ENCODE assay signal across 9 cellular contexts in the genomic region with DNA sequence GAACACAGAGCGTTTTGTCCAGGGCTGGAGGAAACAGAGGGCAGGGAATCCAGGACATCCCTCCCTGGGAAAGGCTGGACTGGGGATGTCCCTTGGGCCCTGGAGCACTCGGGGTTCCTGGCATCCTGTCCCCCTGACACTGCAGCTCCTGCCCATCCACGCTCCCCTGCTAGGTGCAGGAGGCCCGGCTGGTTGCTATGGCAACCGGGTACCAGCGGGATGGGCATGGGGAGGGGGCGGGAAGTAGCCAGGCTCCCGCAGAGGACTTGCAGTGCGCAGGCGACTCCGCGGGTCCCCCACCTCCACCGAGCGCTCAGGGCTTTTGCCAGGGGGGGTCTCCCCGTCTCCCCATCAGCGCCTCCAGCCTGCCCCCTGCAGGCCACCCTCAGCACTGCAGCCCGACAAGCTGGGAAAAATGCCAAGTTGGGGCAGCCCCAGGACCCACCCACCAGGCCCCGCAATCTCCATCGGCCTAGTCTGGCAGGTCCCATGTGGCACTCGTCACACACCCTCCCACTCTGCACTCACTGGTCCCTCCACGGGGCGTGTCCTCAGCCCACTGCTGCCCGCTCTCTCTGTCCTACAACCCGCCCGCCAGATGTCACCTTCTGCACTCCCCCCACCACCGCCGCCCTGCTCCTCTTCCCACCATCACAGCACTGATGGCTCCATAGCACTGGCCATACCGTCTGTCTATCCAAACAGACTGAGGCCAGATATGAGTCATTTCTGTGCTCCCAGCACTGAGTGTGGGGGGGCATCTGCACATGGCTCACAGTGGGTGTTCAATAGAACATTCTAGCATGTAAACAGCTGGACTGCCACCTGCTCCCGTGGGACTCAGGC. TPM values are rescaled to one million over a fixed set of nuclear protein-coding genes. Genes with fewer than 3 reads are reported as not detected.
DNase-seq lines count a peak whose midpoint lies in the region; ATAC-seq lines count a peak whose summit lies in the region.
"Had no signal": no experiment of that assay in that cellular context is flagged by ENCODE, and none has a peak within 500 bp of the region (broad histone marks: within the 10 kb centered on the region; RNA-seq: fewer than 3 reads in every experiment).

No MANE protein-coding gene starts in this region.

- no peak for ATAC-seq in GM19324 (IDR thresholded peaks at IDR 0.05; ENCODE audit: low FRiP score, unreplicated experiment)
- ATAC-seq in HG03457 (IDR thresholded peaks at IDR 0.05; ENCODE audit: unreplicated experiment), result no peak

- DNase-seq in COR-L47 (lab: John Stamatoyannopoulos, UW), result peak; percentile 60
- DNase-seq in LHCN-M2 (ENCODE audit: low read depth), result peak; percentile 67
- DNase-seq in activated T-cell treated with anti-CD3 and anti-CD28 coated beads for 4 hours, result peak; percentile 24
- DNase-seq in fibroblast of the conjunctiva (ENCODE audit: low read depth), result peak; percentile 67
- peak; percentile 80 for DNase-seq in putamen (ENCODE audit: low spot score)
- DNase-seq in GDM1 (lab: John Stamatoyannopoulos, UW), result no peak
- DNase-seq: naive B cell had no signal

RNA-seq across cellular contexts. Expression of gene KIAA0930, which starts 31.5 kb away (rescaled TPM):
- total RNA-seq in LHCN-M2 (2014; rRNA removed), result 27.3 and 31.7 TPM in 2 replicates
- polyA plus RNA-seq in LHCN-M2 (2012), result 28.8 TPM

RNA-seq across cellular contexts. Expression of gene NUP50, which starts 45.5 kb away (rescaled TPM):
- 71.4 and 81.2 TPM in 2 replicates for total RNA-seq in LHCN-M2 (2014; rRNA removed)
- polyA plus RNA-seq in LHCN-M2 (2012), result 13.7 TPM
